1 cellular context compared by ENCODE assay signal in the genomic region with DNA sequence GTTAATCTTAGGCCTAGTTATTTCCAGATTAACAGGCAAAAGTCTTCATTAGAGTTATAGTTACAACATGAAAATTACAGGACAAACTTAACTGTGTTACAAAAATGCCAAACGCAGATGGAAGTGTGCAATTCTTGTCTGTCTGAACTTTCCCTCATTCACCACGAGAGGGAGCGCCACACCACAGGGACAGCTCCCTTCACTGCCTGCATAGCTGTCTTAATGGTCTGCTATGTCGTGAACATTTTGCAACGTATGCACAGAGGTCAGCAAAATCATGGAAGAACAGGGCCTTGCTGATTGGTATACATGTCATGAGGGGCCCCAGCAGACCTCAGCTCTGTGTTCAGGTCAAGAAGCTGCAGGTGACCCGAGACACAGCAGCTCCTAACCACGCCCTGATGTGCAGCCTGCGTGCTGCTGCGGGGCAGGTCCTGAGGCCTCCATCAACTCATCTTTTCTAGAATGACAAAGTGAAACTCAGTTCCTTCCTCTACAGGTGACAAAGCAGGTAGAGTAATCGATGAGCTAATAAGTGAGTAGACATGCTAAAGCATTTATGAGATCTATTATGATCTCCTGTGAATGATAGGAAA.
TF ChIP-seq lines count a peak whose summit lies in the region.

No MANE protein-coding gene starts in this region.

TF ChIP-seq in HepG2, 621 proteins besides CTCF, POLR2A, EP300 and RAD21 (continued from another document):
- TF ChIP-seq MAFK (conservative IDR thresholded peaks at IDR 0.05 in 1 of 2, IDR thresholded peaks at IDR 0.05 in 1 of 2; ENCODE audit: low read length in 2 of 2) (peak; percentile 88 to 89), NR2F6 (IDR thresholded peaks at IDR 0.05) (no peak; the same call in 1 of the 2 replicates), NR2F6 (CRISPR knock-in tag; IDR thresholded peaks at IDR 0.05) (peak; percentile 59), SAP130 (CRISPR knock-in tag; IDR thresholded peaks at IDR 0.05; ENCODE audit: low read depth) (peak; percentile 46; the same call in 1 of the 2 replicates), XRCC5 (optimal IDR thresholded peaks at IDR 0.05; ENCODE audit: low read length) (peak; percentile 78), ZMYM3 (CRISPR knock-in tag; IDR thresholded peaks at IDR 0.05) (peak; percentile 19; the same call in 1 of the 2 replicates), SMC3 (IDR thresholded peaks at IDR 0.05; ENCODE audit: low read length) (peak; percentile 96), SOX13 (IDR thresholded peaks at IDR 0.05) (no peak), SOX13 (CRISPR knock-in tag; conservative IDR thresholded peaks at IDR 0.05 in 1 of 2, IDR thresholded peaks at IDR 0.05 in 1 of 2) (peak in 1 of 2 experiments; percentile 5; a peak in 1 of 4 replicates), ZMYM4 (CRISPR knock-in tag; IDR thresholded peaks at IDR 0.05) (0 out of 2 replicates have a peak, but pooled peaks have one; percentile 25), STAG1 (CRISPR knock-in tag; IDR thresholded peaks at IDR 0.05) (peak; percentile 99), JUNB (CRISPR knock-in tag; IDR thresholded peaks at IDR 0.05; ENCODE audit: borderline replicate concordance) (no peak), ZFX (CRISPR knock-in tag; IDR thresholded peaks at IDR 0.05; ENCODE audit: low read depth) (peak; percentile 41; the same call in 1 of the 2 replicates), CEBPB (IDR thresholded peaks at IDR 0.05; ENCODE audit: borderline replicate concordance, low read depth, low read length) (0 out of 2 replicates have a peak, but pooled peaks have one; percentile 50), CEBPG (CRISPR knock-in tag; IDR thresholded peaks at IDR 0.05) (peak; percentile 72), FOXA3 (CRISPR knock-in tag; IDR thresholded peaks at IDR 0.05) (peak; percentile 35; the same call in 1 of the 2 replicates), PAX8 (CRISPR knock-in tag; IDR thresholded peaks at IDR 0.05; ENCODE audit: borderline replicate concordance) (no peak), SALL1 (CRISPR knock-in tag; IDR thresholded peaks at IDR 0.05) (peak; percentile 79), RXRB (CRISPR knock-in tag; IDR thresholded peaks at IDR 0.05; ENCODE audit: borderline replicate concordance) (0 out of 2 replicates have a peak, but pooled peaks have one; percentile 23), ZBTB20 (CRISPR knock-in tag; IDR thresholded peaks at IDR 0.05; ENCODE audit: borderline replicate concordance, low read depth) (no peak), SOX6 (IDR thresholded peaks at IDR 0.05) (no peak), SOX6 (CRISPR knock-in tag; IDR thresholded peaks at IDR 0.05) (0 out of 2 replicates have a peak, but pooled peaks have one; percentile 38), ZNF331 (CRISPR knock-in tag; IDR thresholded peaks at IDR 0.05) (0 out of 2 replicates have a peak, but pooled peaks have one; percentile 20), NONO (IDR thresholded peaks at IDR 0.05) (no peak), NONO (CRISPR knock-in tag; conservative IDR thresholded peaks at IDR 0.05) (0 out of 2 replicates have a peak, but pooled peaks have one; percentile 6), SMAD9 (CRISPR knock-in tag; IDR thresholded peaks at IDR 0.05) (peak; percentile 33; the same call in 1 of the 2 replicates), ELF3 (CRISPR knock-in tag; IDR thresholded peaks at IDR 0.05) (0 out of 2 replicates have a peak, but pooled peaks have one; percentile 43), ZNF556 (CRISPR knock-in tag; IDR thresholded peaks at IDR 0.05; ENCODE audit: borderline replicate concordance) (no peak), GATAD1 (CRISPR knock-in tag; IDR thresholded peaks at IDR 0.05) (0 out of 2 replicates have a peak, but pooled peaks have one; percentile 36)
- TF ChIP-seq, protein P1, sequence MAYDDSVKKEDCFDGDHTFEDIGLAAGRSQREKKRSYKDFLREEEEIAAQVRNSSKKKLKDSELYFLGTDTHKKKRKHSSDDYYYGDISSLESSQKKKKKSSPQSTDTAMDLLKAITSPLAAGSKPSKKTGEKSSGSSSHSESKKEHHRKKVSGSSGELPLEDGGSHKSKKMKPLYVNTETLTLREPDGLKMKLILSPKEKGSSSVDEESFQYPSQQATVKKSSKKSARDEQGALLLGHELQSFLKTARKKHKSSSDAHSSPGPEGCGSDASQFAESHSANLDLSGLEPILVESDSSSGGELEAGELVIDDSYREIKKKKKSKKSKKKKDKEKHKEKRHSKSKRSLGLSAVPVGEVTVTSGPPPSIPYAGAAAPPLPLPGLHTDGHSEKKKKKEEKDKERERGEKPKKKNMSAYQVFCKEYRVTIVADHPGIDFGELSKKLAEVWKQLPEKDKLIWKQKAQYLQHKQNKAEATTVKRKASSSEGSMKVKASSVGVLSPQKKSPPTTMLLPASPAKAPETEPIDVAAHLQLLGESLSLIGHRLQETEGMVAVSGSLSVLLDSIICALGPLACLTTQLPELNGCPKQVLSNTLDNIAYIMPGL (CRISPR knock-in tag; IDR thresholded peaks at IDR 0.05; ENCODE audit: borderline replicate concordance in 1 of 2, low read depth in 1 of 2) = peak; percentile 27 to 69; a peak in 1 of 4 replicates
- TF ChIP-seq, protein P2, sequence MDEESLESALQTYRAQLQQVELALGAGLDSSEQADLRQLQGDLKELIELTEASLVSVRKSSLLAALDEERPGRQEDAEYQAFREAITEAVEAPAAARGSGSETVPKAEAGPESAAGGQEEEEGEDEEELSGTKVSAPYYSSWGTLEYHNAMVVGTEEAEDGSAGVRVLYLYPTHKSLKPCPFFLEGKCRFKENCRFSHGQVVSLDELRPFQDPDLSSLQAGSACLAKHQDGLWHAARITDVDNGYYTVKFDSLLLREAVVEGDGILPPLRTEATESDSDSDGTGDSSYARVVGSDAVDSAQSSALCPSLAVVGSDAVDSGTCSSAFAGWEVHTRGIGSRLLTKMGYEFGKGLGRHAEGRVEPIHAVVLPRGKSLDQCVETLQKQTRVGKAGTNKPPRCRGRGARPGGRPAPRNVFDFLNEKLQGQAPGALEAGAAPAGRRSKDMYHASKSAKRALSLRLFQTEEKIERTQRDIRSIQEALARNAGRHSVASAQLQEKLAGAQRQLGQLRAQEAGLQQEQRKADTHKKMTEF (CRISPR knock-in tag; IDR thresholded peaks at IDR 0.05) = 0 out of 2 replicates have a peak, but pooled peaks have one; percentile 42
- TF ChIP-seq, protein P3, sequence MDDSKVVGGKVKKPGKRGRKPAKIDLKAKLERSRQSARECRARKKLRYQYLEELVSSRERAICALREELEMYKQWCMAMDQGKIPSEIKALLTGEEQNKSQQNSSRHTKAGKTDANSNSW (CRISPR knock-in tag; IDR thresholded peaks at IDR 0.05; ENCODE audit: borderline replicate concordance) = no peak
- TF ChIP-seq, protein P4, sequence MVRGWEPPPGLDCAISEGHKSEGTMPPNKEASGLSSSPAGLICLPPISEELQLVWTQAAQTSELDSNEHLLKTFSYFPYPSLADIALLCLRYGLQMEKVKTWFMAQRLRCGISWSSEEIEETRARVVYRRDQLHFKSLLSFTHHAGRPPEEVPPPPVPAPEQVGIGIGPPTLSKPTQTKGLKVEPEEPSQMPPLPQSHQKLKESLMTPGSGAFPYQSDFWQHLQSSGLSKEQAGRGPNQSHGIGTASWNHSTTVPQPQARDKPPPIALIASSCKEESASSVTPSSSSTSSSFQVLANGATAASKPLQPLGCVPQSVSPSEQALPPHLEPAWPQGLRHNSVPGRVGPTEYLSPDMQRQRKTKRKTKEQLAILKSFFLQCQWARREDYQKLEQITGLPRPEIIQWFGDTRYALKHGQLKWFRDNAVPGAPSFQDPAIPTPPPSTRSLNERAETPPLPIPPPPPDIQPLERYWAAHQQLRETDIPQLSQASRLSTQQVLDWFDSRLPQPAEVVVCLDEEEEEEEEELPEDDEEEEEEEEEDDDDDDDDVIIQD (CRISPR knock-in tag; IDR thresholded peaks at IDR 0.05; ENCODE audit: low read depth) = peak; percentile 30; the same call in 1 of the 2 replicates
- TF ChIP-seq, protein P5, sequence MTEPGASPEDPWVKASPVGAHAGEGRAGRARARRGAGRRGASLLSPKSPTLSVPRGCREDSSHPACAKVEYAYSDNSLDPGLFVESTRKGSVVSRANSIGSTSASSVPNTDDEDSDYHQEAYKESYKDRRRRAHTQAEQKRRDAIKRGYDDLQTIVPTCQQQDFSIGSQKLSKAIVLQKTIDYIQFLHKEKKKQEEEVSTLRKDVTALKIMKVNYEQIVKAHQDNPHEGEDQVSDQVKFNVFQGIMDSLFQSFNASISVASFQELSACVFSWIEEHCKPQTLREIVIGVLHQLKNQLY (CRISPR knock-in tag; IDR thresholded peaks at IDR 0.05) = 0 out of 2 replicates have a peak, but pooled peaks have one; percentile 15
- TF ChIP-seq, protein P6, sequence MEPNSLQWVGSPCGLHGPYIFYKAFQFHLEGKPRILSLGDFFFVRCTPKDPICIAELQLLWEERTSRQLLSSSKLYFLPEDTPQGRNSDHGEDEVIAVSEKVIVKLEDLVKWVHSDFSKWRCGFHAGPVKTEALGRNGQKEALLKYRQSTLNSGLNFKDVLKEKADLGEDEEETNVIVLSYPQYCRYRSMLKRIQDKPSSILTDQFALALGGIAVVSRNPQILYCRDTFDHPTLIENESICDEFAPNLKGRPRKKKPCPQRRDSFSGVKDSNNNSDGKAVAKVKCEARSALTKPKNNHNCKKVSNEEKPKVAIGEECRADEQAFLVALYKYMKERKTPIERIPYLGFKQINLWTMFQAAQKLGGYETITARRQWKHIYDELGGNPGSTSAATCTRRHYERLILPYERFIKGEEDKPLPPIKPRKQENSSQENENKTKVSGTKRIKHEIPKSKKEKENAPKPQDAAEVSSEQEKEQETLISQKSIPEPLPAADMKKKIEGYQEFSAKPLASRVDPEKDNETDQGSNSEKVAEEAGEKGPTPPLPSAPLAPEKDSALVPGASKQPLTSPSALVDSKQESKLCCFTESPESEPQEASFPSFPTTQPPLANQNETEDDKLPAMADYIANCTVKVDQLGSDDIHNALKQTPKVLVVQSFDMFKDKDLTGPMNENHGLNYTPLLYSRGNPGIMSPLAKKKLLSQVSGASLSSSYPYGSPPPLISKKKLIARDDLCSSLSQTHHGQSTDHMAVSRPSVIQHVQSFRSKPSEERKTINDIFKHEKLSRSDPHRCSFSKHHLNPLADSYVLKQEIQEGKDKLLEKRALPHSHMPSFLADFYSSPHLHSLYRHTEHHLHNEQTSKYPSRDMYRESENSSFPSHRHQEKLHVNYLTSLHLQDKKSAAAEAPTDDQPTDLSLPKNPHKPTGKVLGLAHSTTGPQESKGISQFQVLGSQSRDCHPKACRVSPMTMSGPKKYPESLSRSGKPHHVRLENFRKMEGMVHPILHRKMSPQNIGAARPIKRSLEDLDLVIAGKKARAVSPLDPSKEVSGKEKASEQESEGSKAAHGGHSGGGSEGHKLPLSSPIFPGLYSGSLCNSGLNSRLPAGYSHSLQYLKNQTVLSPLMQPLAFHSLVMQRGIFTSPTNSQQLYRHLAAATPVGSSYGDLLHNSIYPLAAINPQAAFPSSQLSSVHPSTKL (CRISPR knock-in tag; IDR thresholded peaks at IDR 0.05) = 0 out of 2 replicates have a peak, but pooled peaks have one; percentile 26
- TF ChIP-seq, protein P7, sequence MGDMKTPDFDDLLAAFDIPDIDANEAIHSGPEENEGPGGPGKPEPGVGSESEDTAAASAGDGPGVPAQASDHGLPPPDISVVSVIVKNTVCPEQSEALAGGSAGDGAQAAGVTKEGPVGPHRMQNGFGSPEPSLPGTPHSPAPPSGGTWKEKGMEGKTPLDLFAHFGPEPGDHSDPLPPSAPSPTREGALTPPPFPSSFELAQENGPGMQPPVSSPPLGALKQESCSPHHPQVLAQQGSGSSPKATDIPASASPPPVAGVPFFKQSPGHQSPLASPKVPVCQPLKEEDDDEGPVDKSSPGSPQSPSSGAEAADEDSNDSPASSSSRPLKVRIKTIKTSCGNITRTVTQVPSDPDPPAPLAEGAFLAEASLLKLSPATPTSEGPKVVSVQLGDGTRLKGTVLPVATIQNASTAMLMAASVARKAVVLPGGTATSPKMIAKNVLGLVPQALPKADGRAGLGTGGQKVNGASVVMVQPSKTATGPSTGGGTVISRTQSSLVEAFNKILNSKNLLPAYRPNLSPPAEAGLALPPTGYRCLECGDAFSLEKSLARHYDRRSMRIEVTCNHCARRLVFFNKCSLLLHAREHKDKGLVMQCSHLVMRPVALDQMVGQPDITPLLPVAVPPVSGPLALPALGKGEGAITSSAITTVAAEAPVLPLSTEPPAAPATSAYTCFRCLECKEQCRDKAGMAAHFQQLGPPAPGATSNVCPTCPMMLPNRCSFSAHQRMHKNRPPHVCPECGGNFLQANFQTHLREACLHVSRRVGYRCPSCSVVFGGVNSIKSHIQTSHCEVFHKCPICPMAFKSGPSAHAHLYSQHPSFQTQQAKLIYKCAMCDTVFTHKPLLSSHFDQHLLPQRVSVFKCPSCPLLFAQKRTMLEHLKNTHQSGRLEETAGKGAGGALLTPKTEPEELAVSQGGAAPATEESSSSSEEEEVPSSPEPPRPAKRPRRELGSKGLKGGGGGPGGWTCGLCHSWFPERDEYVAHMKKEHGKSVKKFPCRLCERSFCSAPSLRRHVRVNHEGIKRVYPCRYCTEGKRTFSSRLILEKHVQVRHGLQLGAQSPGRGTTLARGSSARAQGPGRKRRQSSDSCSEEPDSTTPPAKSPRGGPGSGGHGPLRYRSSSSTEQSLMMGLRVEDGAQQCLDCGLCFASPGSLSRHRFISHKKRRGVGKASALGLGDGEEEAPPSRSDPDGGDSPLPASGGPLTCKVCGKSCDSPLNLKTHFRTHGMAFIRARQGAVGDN (CRISPR knock-in tag; IDR thresholded peaks at IDR 0.05) = peak; percentile 66
- TF ChIP-seq, protein P8, sequence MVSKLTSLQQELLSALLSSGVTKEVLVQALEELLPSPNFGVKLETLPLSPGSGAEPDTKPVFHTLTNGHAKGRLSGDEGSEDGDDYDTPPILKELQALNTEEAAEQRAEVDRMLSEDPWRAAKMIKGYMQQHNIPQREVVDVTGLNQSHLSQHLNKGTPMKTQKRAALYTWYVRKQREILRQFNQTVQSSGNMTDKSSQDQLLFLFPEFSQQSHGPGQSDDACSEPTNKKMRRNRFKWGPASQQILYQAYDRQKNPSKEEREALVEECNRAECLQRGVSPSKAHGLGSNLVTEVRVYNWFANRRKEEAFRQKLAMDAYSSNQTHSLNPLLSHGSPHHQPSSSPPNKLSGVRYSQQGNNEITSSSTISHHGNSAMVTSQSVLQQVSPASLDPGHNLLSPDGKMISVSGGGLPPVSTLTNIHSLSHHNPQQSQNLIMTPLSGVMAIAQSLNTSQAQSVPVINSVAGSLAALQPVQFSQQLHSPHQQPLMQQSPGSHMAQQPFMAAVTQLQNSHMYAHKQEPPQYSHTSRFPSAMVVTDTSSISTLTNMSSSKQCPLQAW (CRISPR knock-in tag; IDR thresholded peaks at IDR 0.05) = 0 out of 2 replicates have a peak, but pooled peaks have one; percentile 20
